8 cellular contexts compared by ENCODE assay signal in the genomic region with DNA sequence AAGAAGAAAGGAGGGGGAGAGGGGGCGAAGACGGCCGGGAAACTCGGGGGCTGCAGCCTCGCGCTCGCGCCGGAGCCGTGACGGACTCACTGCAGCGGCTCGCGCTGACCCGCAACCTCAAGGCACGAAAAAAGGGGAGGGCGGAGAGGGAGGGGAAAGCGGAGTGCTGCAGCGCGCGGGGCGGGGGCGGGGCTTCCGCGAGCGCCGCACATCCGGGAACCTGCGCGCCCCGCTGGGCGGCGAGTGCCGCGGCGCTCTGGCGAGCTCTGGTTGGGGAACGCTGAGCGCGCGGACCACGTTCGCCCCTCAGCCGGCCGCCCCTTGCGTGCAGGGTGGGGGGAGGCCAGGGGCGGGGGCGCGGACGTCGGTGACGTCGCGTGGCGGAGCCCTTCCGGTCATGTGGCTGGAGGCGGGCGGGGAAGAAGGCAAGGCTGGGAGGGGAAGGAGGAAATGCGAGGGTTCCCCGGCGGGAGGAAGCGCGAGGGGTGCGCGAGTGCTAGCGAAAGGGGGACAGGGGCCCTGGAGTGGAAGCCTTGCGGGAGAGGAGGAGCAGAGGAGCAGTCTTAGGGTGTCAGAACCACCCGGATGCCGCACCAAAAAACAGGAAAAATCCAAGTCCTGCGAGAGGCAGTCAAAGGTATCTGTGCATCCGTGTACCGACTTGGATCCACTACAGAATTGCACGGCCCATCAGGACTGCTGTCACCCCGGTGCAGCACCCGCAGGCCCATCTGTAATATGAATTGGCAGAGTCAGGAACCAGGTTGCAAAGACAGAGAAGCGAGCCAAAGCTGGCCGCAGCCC. TPM values are rescaled to one million over a fixed set of nuclear protein-coding genes. Genes with fewer than 3 reads are reported as not detected.
A peak's percentile ranks its signal among the peaks of the same experiment; 100 is the strongest.
DNase-seq lines count a peak whose midpoint lies in the region; ATAC-seq, FAIRE-seq and TF ChIP-seq lines count a peak whose summit lies in the region.

A gene with protein sequence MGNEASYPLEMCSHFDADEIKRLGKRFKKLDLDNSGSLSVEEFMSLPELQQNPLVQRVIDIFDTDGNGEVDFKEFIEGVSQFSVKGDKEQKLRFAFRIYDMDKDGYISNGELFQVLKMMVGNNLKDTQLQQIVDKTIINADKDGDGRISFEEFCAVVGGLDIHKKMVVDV (minus strand): TSS at position 126 of the 804 bp plus-strand sequence. CDS start 405 bp downstream, outside the sequence.

- TF ChIP-seq POLR2A in GM19099 (IDR thresholded peaks at IDR 0.05; ENCODE audit: extremely low read depth, insufficient read length, low read depth), result peak; percentile 90

- H3K27ac ChIP-seq in kidney (ENCODE audit: low read depth in 2 of 2, low read length in 2 of 2), result peak within 1 kb of the TSS; percentile 95 to 98

- peak within 1 kb of the TSS; percentile 93 for H3K9ac ChIP-seq in kidney (ENCODE audit: low read length in 2 of 2)

- FAIRE-seq in kidney (lab: Jason Lieb, UNC), result no peak

- H3K36me3 ChIP-seq in kidney (ENCODE audit: control insufficient read depth in 1 of 2, insufficient read depth in 2 of 2, low read length in 2 of 2), result no peaks in the 10 kb centered on the region

- no peak for TF ChIP-seq CTCF in kidney (IDR thresholded peaks at IDR 0.05; ENCODE audit: borderline replicate concordance, extremely low read depth, insufficient read depth)

- H3K4me1 ChIP-seq in kidney (ENCODE audit: control insufficient read depth in 1 of 2, insufficient read depth in 1 of 2, low read depth in 1 of 2, low read length in 2 of 2), result peaks cover 11 to 13% of the 10 kb centered on the region in 2 donors

- no peaks in the 10 kb centered on the region for H3K9me3 ChIP-seq in kidney (ENCODE audit: control insufficient read depth in 1 of 2, low read length in 2 of 2)

- intact Hi-C loops in kidney (cut with DNase I), result no loop called here

- H3K4me3 ChIP-seq in kidney (ENCODE audit: low read length in 2 of 2), result peak within 1 kb of the TSS; percentile 94 to 100

- peak; percentile 64 for ATAC-seq in HG03378 (IDR thresholded peaks at IDR 0.05; ENCODE audit: unreplicated experiment)

- DNase-seq in AG20443 (ENCODE audit: low spot score) (peak; percentile 96), NCI-H510A (lab: John Stamatoyannopoulos, UW) (peak; percentile 93), cerebellum (ENCODE audit: low spot score) (peak; percentile 98), kidney (peak; percentile 99)
- DNase-seq in activated CD4-positive, alpha-beta T cell treated with anti-CD3 and anti-CD28 coated beads for 24 hours (ENCODE audit: low read depth in 2 of 2), result peak; percentile 85 to 88
- peak; percentile 90 to 92 for DNase-seq in stimulated activated CD4-positive, alpha-beta T cell treated with anti-CD3 and anti-CD28 coated beads, Interleukin-15, amount 100 ng/mL, for 1 hour (ENCODE audit: low read depth in 1 of 2, low spot score in 1 of 2)

RNA-seq across cellular contexts. Expression of the gene that starts here (rescaled TPM):
- total RNA-seq in cerebellum, result 49.3 TPM
- 50.8 TPM for total RNA-seq in kidney
- 18.3 TPM for polyA plus RNA-seq in kidney (ENCODE audit: insufficient read depth, low read depth, low replicate concordance)

Comparison
In these comparisons a context has a peak if more than half of its experiments do, and no peak if none do; other contexts are left out.
1. Peak in every context shown above with its lines: DNase-seq, ATAC-seq, H3K4me3 ChIP-seq and H3K27ac ChIP-seq.